Comparison of ENCODE assay signal across 8 cellular contexts in the genomic region with DNA sequence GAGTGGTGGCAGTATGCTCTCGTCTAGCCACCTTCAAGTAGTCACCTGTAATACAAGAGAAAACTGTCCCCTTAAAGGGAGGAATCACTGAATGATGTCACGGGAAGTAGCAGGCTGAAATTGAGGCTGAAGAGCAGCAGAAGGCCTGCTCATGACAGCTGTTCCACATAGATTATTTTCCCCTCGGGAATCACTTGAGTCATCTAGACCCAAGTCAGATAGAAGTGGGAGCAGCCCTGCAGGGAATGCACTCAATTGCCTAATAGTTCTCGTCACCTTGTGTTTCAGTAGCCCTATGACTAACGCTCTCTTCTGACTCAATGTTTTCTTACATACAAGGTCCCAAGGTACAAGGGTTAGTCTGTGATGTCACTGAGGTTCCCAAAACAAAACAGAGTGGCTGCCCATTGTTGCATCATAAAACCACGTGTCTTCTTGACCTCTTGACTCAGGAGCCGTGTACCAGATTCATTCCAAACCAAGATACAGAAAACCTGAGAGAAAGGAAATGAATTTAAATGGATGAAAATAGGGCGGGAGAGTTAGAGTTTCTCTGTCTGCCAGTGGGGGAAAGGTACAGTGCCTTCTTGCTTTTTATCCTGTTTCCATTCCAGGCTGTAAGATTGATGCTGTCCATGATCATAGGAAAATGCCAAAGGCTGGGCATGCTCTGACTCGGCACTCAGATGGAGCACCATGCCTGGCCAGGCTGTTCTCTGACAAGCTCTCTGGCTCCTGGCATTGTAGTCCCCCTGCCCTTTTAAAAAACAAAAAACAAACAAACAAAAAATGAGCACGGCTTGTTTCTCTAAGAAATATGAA. TPM values are rescaled to one million over a fixed set of nuclear protein-coding genes. Genes with fewer than 3 reads are reported as not detected.
DNase-seq lines count a peak whose midpoint lies in the region; ATAC-seq lines count a peak whose summit lies in the region.

No MANE protein-coding gene starts in this region.

- peak; percentile 68 for DNase-seq in activated naive CD4-positive, alpha-beta T cell treated with anti-CD3 and anti-CD28 coated beads for 36 hours
- DNase-seq in activated naive CD4-positive, alpha-beta T cell treated with anti-CD3 and anti-CD28 coated beads, Interleukin-2, amount 10 ng/mL, durations not matched to agents 7 days and 5 days, result no peak
- DNase-seq in LHCN-M2 (ENCODE audit: low read depth), result peak; percentile 100
- DNase-seq in astrocyte of the hippocampus (ENCODE audit: low read depth, low spot score), result peak; percentile 93
- no peak for DNase-seq in left lobe of liver (ENCODE audit: low spot score)
- peak; percentile 80 for DNase-seq in ureter (ENCODE audit: low spot score)
- DNase-seq in NCI-H345 (lab: John Stamatoyannopoulos, UW), result no peak
- DNase-seq in effector CD4-positive, alpha-beta T cell, result no peak

- CTCF ChIA-PET in activated naive CD4-positive, alpha-beta T cell treated with anti-CD3 and anti-CD28 coated beads for 36 hours (lab: Charles Lee), result no interaction called here
- CTCF ChIA-PET in activated naive CD4-positive, alpha-beta T cell treated with anti-CD3 and anti-CD28 coated beads, Interleukin-2, amount 10 ng/mL, durations not matched to agents 7 days and 5 days (lab: Charles Lee), result no interaction called here

- peak overlapping the region; percentile 26 for H3K27ac Mint-ChIP-seq in activated naive CD4-positive, alpha-beta T cell treated with anti-CD3 and anti-CD28 coated beads for 36 hours
- H3K27ac Mint-ChIP-seq in activated naive CD4-positive, alpha-beta T cell treated with anti-CD3 and anti-CD28 coated beads, Interleukin-2, amount 10 ng/mL, durations not matched to agents 7 days and 5 days, result no peak overlapping the region

- H3K4me1 Mint-ChIP-seq in activated naive CD4-positive, alpha-beta T cell treated with anti-CD3 and anti-CD28 coated beads for 36 hours (ENCODE audit: low read depth), result peaks cover 14% of the 10 kb centered on the region
- peaks cover 4% of the 10 kb centered on the region for H3K4me1 Mint-ChIP-seq in activated naive CD4-positive, alpha-beta T cell treated with anti-CD3 and anti-CD28 coated beads, Interleukin-2, amount 10 ng/mL, durations not matched to agents 7 days and 5 days

- H3K36me3 Mint-ChIP-seq in activated naive CD4-positive, alpha-beta T cell treated with anti-CD3 and anti-CD28 coated beads for 36 hours (ENCODE audit: low read depth), result peaks cover 25% of the 10 kb centered on the region
- H3K36me3 Mint-ChIP-seq in activated naive CD4-positive, alpha-beta T cell treated with anti-CD3 and anti-CD28 coated beads, Interleukin-2, amount 10 ng/mL, durations not matched to agents 7 days and 5 days, result peaks cover 22% of the 10 kb centered on the region

- no peak overlapping the region for H3K4me3 Mint-ChIP-seq in activated naive CD4-positive, alpha-beta T cell treated with anti-CD3 and anti-CD28 coated beads for 36 hours
- no peak overlapping the region for H3K4me3 Mint-ChIP-seq in activated naive CD4-positive, alpha-beta T cell treated with anti-CD3 and anti-CD28 coated beads, Interleukin-2, amount 10 ng/mL, durations not matched to agents 7 days and 5 days

- intact Hi-C loops in activated naive CD4-positive, alpha-beta T cell treated with anti-CD3 and anti-CD28 coated beads for 36 hours (cut with micrococcal nuclease), result loop anchor here (1.0 to 2.0 kb wide), 3 partner anchors 22 to 90 kb away; partner anchors contain the start of gene C11orf96

- peak; percentile 72 for ATAC-seq in left lobe of liver

- H3K9me3 Mint-ChIP-seq in activated naive CD4-positive, alpha-beta T cell treated with anti-CD3 and anti-CD28 coated beads for 36 hours, result no peaks in the 10 kb centered on the region
- no peaks in the 10 kb centered on the region for H3K9me3 Mint-ChIP-seq in activated naive CD4-positive, alpha-beta T cell treated with anti-CD3 and anti-CD28 coated beads, Interleukin-2, amount 10 ng/mL, durations not matched to agents 7 days and 5 days

- no peaks in the 10 kb centered on the region for H3K27me3 Mint-ChIP-seq in activated naive CD4-positive, alpha-beta T cell treated with anti-CD3 and anti-CD28 coated beads for 36 hours (ENCODE audit: low read depth)
- H3K27me3 Mint-ChIP-seq in activated naive CD4-positive, alpha-beta T cell treated with anti-CD3 and anti-CD28 coated beads, Interleukin-2, amount 10 ng/mL, durations not matched to agents 7 days and 5 days, result no peaks in the 10 kb centered on the region

RNA-seq across cellular contexts. Expression of gene C11orf96, which starts 21.6 kb away (rescaled TPM):
- total RNA-seq in activated naive CD4-positive, alpha-beta T cell treated with anti-CD3 and anti-CD28 coated beads for 36 hours, result 1 to 10 TPM in 1 of 2 experiments, under 1 TPM in 1; 0.81 to 1.1 TPM
- not detected in 2 replicates for total RNA-seq in LHCN-M2 (2014; rRNA removed)
- 0.07 TPM for polyA plus RNA-seq in LHCN-M2 (2012)
- 10.3 TPM for total RNA-seq in left lobe of liver
- 76.7 TPM for total RNA-seq in ureter

RNA-seq across cellular contexts. Expression of gene ALKBH3, which starts 40.2 kb away (rescaled TPM):
- total RNA-seq in activated naive CD4-positive, alpha-beta T cell treated with anti-CD3 and anti-CD28 coated beads for 36 hours, result 10 to 100 TPM; 33.5 to 36.6 TPM
- total RNA-seq in LHCN-M2 (2014; rRNA removed) (29.3 and 33.5 TPM in 2 replicates), left lobe of liver (14.6 TPM), ureter (39.0 TPM)
- 20.6 TPM for polyA plus RNA-seq in LHCN-M2 (2012)

Comparison
In these comparisons a context has a peak if more than half of its experiments do, and no peak if none do; other contexts are left out.
1. DNase-seq: peak in activated naive CD4-positive, alpha-beta T cell treated with anti-CD3 and anti-CD28 coated beads for 36 hours (single experiment), LHCN-M2 (single experiment), astrocyte of the hippocampus (single experiment) and ureter (single experiment); none in activated naive CD4-positive, alpha-beta T cell treated with anti-CD3 and anti-CD28 coated beads, Interleukin-2, amount 10 ng/mL, durations not matched to agents 7 days and 5 days (single experiment), left lobe of liver (single experiment), NCI-H345 (single experiment) and effector CD4-positive, alpha-beta T cell (single experiment).